1 cellular context compared by ENCODE assay signal in the genomic region with DNA sequence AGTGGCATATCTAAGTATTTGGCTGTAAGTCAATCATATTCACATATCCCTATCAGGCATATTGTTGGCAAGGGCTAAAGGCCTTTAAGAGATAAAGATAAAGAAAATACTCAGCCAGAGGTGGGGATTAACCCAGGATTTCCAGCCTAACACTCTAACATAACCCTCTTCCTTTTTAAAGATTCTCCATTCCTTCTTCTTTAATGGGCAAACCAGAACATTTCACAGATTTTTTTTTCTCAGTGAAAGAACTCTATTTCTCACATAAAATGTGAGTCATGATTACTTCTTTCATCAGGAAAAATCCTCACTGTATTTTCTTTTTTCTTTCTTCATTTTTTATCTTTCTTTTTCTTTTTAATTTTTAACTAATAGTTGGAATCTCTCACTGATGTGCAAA.
TF ChIP-seq lines count a peak whose summit lies in the region.

No MANE protein-coding gene starts in this region.

TF ChIP-seq in HCT116, 20 proteins besides CTCF, POLR2A, EP300 and RAD21:
- TF ChIP-seq, protein P1, sequence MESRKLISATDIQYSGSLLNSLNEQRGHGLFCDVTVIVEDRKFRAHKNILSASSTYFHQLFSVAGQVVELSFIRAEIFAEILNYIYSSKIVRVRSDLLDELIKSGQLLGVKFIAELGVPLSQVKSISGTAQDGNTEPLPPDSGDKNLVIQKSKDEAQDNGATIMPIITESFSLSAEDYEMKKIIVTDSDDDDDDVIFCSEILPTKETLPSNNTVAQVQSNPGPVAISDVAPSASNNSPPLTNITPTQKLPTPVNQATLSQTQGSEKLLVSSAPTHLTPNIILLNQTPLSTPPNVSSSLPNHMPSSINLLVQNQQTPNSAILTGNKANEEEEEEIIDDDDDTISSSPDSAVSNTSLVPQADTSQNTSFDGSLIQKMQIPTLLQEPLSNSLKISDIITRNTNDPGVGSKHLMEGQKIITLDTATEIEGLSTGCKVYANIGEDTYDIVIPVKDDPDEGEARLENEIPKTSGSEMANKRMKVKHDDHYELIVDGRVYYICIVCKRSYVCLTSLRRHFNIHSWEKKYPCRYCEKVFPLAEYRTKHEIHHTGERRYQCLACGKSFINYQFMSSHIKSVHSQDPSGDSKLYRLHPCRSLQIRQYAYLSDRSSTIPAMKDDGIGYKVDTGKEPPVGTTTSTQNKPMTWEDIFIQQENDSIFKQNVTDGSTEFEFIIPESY (IDR thresholded peaks at IDR 0.05; ENCODE audit: extremely low read depth, insufficient replicate concordance, low read length): no peak
- TF ChIP-seq EZH2 (IDR thresholded peaks at IDR 0.05): no peak
- TF ChIP-seq SRF (IDR thresholded peaks at IDR 0.05; ENCODE audit: low read depth): no peak
- TF ChIP-seq, protein P2, sequence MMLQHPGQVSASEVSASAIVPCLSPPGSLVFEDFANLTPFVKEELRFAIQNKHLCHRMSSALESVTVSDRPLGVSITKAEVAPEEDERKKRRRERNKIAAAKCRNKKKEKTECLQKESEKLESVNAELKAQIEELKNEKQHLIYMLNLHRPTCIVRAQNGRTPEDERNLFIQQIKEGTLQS (IDR thresholded peaks at IDR 0.05): no peak
- no peak for TF ChIP-seq YY1 (IDR thresholded peaks at IDR 0.05; ENCODE audit: extremely low read depth, insufficient replicate concordance, low read depth, low read length)
- TF ChIP-seq, protein P3, sequence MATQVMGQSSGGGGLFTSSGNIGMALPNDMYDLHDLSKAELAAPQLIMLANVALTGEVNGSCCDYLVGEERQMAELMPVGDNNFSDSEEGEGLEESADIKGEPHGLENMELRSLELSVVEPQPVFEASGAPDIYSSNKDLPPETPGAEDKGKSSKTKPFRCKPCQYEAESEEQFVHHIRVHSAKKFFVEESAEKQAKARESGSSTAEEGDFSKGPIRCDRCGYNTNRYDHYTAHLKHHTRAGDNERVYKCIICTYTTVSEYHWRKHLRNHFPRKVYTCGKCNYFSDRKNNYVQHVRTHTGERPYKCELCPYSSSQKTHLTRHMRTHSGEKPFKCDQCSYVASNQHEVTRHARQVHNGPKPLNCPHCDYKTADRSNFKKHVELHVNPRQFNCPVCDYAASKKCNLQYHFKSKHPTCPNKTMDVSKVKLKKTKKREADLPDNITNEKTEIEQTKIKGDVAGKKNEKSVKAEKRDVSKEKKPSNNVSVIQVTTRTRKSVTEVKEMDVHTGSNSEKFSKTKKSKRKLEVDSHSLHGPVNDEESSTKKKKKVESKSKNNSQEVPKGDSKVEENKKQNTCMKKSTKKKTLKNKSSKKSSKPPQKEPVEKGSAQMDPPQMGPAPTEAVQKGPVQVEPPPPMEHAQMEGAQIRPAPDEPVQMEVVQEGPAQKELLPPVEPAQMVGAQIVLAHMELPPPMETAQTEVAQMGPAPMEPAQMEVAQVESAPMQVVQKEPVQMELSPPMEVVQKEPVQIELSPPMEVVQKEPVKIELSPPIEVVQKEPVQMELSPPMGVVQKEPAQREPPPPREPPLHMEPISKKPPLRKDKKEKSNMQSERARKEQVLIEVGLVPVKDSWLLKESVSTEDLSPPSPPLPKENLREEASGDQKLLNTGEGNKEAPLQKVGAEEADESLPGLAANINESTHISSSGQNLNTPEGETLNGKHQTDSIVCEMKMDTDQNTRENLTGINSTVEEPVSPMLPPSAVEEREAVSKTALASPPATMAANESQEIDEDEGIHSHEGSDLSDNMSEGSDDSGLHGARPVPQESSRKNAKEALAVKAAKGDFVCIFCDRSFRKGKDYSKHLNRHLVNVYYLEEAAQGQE (IDR thresholded peaks at IDR 0.05; ENCODE audit: low read depth): no peak
- TF ChIP-seq SP1 (IDR thresholded peaks at IDR 0.05; ENCODE audit: low read depth): no peak
- no peak for TF ChIP-seq EGR1 (IDR thresholded peaks at IDR 0.05; ENCODE audit: low read depth)
- no peak for TF ChIP-seq POLR2AphosphoS5 (IDR thresholded peaks at IDR 0.05; ENCODE audit: low read depth, low read length)
- TF ChIP-seq CEBPB (IDR thresholded peaks at IDR 0.05; ENCODE audit: low read depth): no peak
- TF ChIP-seq FOSL1 (IDR thresholded peaks at IDR 0.05; ENCODE audit: low read depth): no peak
- TF ChIP-seq TCF7L2 (IDR thresholded peaks at IDR 0.05; ENCODE audit: borderline replicate concordance, extremely low read depth, insufficient read depth, insufficient read length): no peak
